19 cellular contexts compared by ENCODE assay signal in the genomic region with DNA sequence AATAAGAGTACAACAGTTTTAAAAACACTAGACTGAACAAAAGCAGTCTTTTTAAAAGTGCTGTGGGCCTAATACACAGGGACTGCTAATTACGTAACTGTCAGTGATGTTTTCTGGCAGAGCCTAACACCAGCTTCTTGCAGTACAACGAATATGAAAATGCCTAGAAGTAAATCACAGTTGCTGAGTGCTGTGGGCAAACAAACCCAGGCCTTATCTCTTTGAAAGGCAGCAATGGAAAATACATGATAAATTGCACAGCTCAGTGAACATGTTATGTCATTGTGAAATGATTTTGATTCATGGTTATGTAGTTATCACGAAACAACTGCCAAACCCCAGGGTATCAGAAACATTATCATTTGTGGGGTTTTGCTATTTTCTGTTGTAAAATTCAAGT.
DNase-seq lines count a peak whose midpoint lies in the region; ATAC-seq and TF ChIP-seq lines count a peak whose summit lies in the region.
"Had no signal": no experiment of that assay in that cellular context is flagged by ENCODE, and none has a peak within 500 bp of the region (broad histone marks: within the 10 kb centered on the region; RNA-seq: fewer than 3 reads in every experiment).

No MANE protein-coding gene starts in this region.

- H3K27ac ChIP-seq in SK-N-SH (ENCODE audit: low read depth in 2 of 2, low read length in 1 of 2) = no peak overlapping the region; a peak in 1 of 4 replicates
- no peak overlapping the region for H3K27ac ChIP-seq in cardiac muscle cell
- H3K27ac ChIP-seq: 22Rv1, spleen had no signal

- H3K4me1 ChIP-seq in SK-N-SH (ENCODE audit: control insufficient read depth in 1 of 2, insufficient read depth in 2 of 2, low read depth in 1 of 2, low read length in 1 of 2) (no peaks in the 10 kb centered on the region; a peak in 1 of 4 replicates), cardiac muscle cell (ENCODE audit: low read depth) (no peaks in the 10 kb centered on the region)
- H3K4me1 ChIP-seq: spleen had no signal

- DNase-seq in NCI-H1105 treated with DMSO at 0.1 percent for 48 hours (lab: John Stamatoyannopoulos, UW) (peak; percentile 1), NCI-H1105 (lab: John Stamatoyannopoulos, UW) (no peak), SK-N-SH (peak; percentile 30), cardiac muscle cell (ENCODE audit: low read depth in 1 of 2, low spot score in 1 of 2) (peak; percentile 34 to 54), omental fat pad (ENCODE audit: low spot score) (no peak), G401 (ENCODE audit: low spot score) (no peak)
- DNase-seq in stimulated activated naive CD4-positive, alpha-beta T cell treated with Interleukin-2 at 50 U/mL for 16 hours (lab: John Stamatoyannopoulos, UW) = no peak
- DNase-seq: activated naive CD4-positive, alpha-beta T cell treated with Interleukin-2 at 50 U/mL for 16 hours; activated T-cell treated with anti-CD3 and anti-CD28 coated beads for 4 hours; C1 segment of cervical spinal cord; DMS 273 treated with DMSO at 0.1 percent for 48 hours; GDM1; KG1; mammary epithelial cell; naive thymus-derived CD4-positive, alpha-beta T cell; spleen; T-helper 1 cell had no signal

- H3K4me2 ChIP-seq in SK-N-SH = no peak overlapping the region

- no peaks in the 10 kb centered on the region for H3K79me2 ChIP-seq in SK-N-SH (ENCODE audit: insufficient read depth)

- POLR2A ChIA-PET in SK-N-SH (lab: Yijun Ruan, JAX) = no interaction called here

- TF ChIP-seq EP300 in SK-N-SH (IDR thresholded peaks at IDR 0.05; ENCODE audit: borderline replicate concordance in 1 of 2, low read depth in 1 of 2, low read length in 1 of 2) = peak in 1 of 2 experiments; percentile 72; a peak in 1 of 4 replicates

- H4K20me1 ChIP-seq in SK-N-SH (ENCODE audit: insufficient read depth) = no peaks in the 10 kb centered on the region

- CTCF ChIA-PET in SK-N-SH (lab: Yijun Ruan, JAX) = no interaction called here

- no peak overlapping the region for H3K9ac ChIP-seq in SK-N-SH

- H3K9me3 ChIP-seq in SK-N-SH (no peaks in the 10 kb centered on the region), cardiac muscle cell (ENCODE audit: low read depth) (no peaks in the 10 kb centered on the region)
- H3K9me3 ChIP-seq: spleen had no signal

- H3K36me3 ChIP-seq in SK-N-SH (replicated peaks in 1 of 2; ENCODE audit: control insufficient read depth in 1 of 2, insufficient read depth in 2 of 2, low read length in 1 of 2) (no peaks in the 10 kb centered on the region), cardiac muscle cell (no peaks in the 10 kb centered on the region)
- H3K36me3 ChIP-seq: spleen had no signal

- in situ Hi-C loops in G401 (cut with HindIII; ENCODE audit: low sequenced_read_pairs) = no loop called here

- peak; percentile 17; the same call in 1 of the 2 replicates for TF ChIP-seq RAD21 in SK-N-SH (IDR thresholded peaks at IDR 0.05; ENCODE audit: low read length)

- H3K4me3 ChIP-seq in SK-N-SH (ENCODE audit: low read depth in 2 of 2, low read length in 1 of 2) (no peak overlapping the region), cardiac muscle cell (no peak overlapping the region)
- H3K4me3 ChIP-seq: spleen had no signal

- ATAC-seq in omental fat pad (ENCODE audit: low FRiP score) = peak; percentile 88
- ATAC-seq in GM19023 (IDR thresholded peaks at IDR 0.05; ENCODE audit: unreplicated experiment) = no peak
- ATAC-seq: naive thymus-derived CD4-positive, alpha-beta T cell had no signal

- no peak overlapping the region for H2AFZ ChIP-seq in SK-N-SH (ENCODE audit: low read depth)

- H3K27me3 ChIP-seq in SK-N-SH (ENCODE audit: insufficient read depth) (no peaks in the 10 kb centered on the region), cardiac muscle cell (no peaks in the 10 kb centered on the region)
- H3K27me3 ChIP-seq: spleen had no signal

- H3F3A ChIP-seq in SK-N-SH (replicated peaks; ENCODE audit: insufficient read depth) = no peaks in the 10 kb centered on the region

- TF ChIP-seq CTCF in SK-N-SH (IDR thresholded peaks at IDR 0.05) (no peak), cardiac muscle cell (IDR thresholded peaks at IDR 0.05; ENCODE audit: low read depth, low read length) (no peak), omental fat pad (IDR thresholded peaks at IDR 0.05) (no peak)

- H3K9me2 ChIP-seq in SK-N-SH = no peaks in the 10 kb centered on the region

- 39% methylated on average over 3 of the region's 3 CpGs for WGBS in SK-N-SH (ENCODE audit: low lambda C conversion rate)

TF ChIP-seq in SK-N-SH, 30 proteins besides CTCF, POLR2A, EP300 and RAD21 (continues in another document):
- TF ChIP-seq CHD2 (IDR thresholded peaks at IDR 0.05; ENCODE audit: low read length, partially characterized antibody) (no peak), TCF12 (IDR thresholded peaks at IDR 0.05) (no peak), MXI1 (IDR thresholded peaks at IDR 0.05; ENCODE audit: low read depth, low read length) (no peak), GATA2 (CRISPR knock-in tag; IDR thresholded peaks at IDR 0.05) (peak; percentile 93), RXRA (IDR thresholded peaks at IDR 0.05; ENCODE audit: borderline replicate concordance, low read depth) (no peak), NRF1 (IDR thresholded peaks at IDR 0.05; ENCODE audit: low read depth, low read length) (no peak), FOSL2 (IDR thresholded peaks at IDR 0.05; ENCODE audit: borderline replicate concordance, low read depth) (no peak), FOXM1 (IDR thresholded peaks at IDR 0.05; ENCODE audit: low read depth) (no peak), YY1 (IDR thresholded peaks at IDR 0.05; ENCODE audit: low read depth) (no peak), TAF1 (IDR thresholded peaks at IDR 0.05; ENCODE audit: borderline replicate concordance, low read depth, low read length) (no peak), JUND (IDR thresholded peaks at IDR 0.05) (no peak), POLR2AphosphoS5 (IDR thresholded peaks at IDR 0.05; ENCODE audit: low read depth, low read length) (no peak)
- TF ChIP-seq, protein P1, sequence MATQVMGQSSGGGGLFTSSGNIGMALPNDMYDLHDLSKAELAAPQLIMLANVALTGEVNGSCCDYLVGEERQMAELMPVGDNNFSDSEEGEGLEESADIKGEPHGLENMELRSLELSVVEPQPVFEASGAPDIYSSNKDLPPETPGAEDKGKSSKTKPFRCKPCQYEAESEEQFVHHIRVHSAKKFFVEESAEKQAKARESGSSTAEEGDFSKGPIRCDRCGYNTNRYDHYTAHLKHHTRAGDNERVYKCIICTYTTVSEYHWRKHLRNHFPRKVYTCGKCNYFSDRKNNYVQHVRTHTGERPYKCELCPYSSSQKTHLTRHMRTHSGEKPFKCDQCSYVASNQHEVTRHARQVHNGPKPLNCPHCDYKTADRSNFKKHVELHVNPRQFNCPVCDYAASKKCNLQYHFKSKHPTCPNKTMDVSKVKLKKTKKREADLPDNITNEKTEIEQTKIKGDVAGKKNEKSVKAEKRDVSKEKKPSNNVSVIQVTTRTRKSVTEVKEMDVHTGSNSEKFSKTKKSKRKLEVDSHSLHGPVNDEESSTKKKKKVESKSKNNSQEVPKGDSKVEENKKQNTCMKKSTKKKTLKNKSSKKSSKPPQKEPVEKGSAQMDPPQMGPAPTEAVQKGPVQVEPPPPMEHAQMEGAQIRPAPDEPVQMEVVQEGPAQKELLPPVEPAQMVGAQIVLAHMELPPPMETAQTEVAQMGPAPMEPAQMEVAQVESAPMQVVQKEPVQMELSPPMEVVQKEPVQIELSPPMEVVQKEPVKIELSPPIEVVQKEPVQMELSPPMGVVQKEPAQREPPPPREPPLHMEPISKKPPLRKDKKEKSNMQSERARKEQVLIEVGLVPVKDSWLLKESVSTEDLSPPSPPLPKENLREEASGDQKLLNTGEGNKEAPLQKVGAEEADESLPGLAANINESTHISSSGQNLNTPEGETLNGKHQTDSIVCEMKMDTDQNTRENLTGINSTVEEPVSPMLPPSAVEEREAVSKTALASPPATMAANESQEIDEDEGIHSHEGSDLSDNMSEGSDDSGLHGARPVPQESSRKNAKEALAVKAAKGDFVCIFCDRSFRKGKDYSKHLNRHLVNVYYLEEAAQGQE (IDR thresholded peaks at IDR 0.05; ENCODE audit: low read depth, low read length) = no peak
- TF ChIP-seq, protein P2, sequence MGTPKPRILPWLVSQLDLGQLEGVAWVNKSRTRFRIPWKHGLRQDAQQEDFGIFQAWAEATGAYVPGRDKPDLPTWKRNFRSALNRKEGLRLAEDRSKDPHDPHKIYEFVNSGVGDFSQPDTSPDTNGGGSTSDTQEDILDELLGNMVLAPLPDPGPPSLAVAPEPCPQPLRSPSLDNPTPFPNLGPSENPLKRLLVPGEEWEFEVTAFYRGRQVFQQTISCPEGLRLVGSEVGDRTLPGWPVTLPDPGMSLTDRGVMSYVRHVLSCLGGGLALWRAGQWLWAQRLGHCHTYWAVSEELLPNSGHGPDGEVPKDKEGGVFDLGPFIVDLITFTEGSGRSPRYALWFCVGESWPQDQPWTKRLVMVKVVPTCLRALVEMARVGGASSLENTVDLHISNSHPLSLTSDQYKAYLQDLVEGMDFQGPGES (IDR thresholded peaks at IDR 0.05; ENCODE audit: low read depth, low read length) = no peak
- TF ChIP-seq, protein P3, sequence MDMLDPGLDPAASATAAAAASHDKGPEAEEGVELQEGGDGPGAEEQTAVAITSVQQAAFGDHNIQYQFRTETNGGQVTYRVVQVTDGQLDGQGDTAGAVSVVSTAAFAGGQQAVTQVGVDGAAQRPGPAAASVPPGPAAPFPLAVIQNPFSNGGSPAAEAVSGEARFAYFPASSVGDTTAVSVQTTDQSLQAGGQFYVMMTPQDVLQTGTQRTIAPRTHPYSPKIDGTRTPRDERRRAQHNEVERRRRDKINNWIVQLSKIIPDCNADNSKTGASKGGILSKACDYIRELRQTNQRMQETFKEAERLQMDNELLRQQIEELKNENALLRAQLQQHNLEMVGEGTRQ (IDR thresholded peaks at IDR 0.05; ENCODE audit: borderline replicate concordance, low read depth, low read length) = no peak
- TF ChIP-seq, protein P4, sequence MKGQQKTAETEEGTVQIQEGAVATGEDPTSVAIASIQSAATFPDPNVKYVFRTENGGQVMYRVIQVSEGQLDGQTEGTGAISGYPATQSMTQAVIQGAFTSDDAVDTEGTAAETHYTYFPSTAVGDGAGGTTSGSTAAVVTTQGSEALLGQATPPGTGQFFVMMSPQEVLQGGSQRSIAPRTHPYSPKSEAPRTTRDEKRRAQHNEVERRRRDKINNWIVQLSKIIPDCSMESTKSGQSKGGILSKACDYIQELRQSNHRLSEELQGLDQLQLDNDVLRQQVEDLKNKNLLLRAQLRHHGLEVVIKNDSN (IDR thresholded peaks at IDR 0.05; ENCODE audit: borderline replicate concordance, low read depth) = no peak

Comparison
In these comparisons a context has a peak if more than half of its experiments do, and no peak if none do; other contexts are left out.
1. DNase-seq: peak in NCI-H1105 treated with DMSO at 0.1 percent for 48 hours (single experiment), SK-N-SH (single experiment) and cardiac muscle cell (2 of 2); none in NCI-H1105 (single experiment), omental fat pad (single experiment), stimulated activated naive CD4-positive, alpha-beta T cell treated with Interleukin-2 at 50 U/mL for 16 hours (single experiment) and G401 (single experiment).